12 cellular contexts compared by ENCODE assay signal in genomic region chr16:4486126-4486893, GRCh38. TPM values are rescaled to one million over a fixed set of nuclear protein-coding genes. Genes with fewer than 3 reads are reported as not detected.
DNase-seq lines count a peak whose midpoint lies in the region; ATAC-seq and TF ChIP-seq lines count a peak whose summit lies in the region.
"Had no signal": no experiment of that assay in that cellular context is flagged by ENCODE, and none has a peak within 500 bp of the region (broad histone marks: within the 10 kb centered on the region; RNA-seq: fewer than 3 reads in every experiment).

No MANE protein-coding gene starts in this region.

- intact Hi-C loops in dorsolateral prefrontal cortex (cut with DNase I), result no loop called here
- intact Hi-C loops in PC-3 (cut with micrococcal nuclease), result no loop called here

- no peaks in the 10 kb centered on the region for H4K20me1 ChIP-seq in PC-3 (ENCODE audit: low read length)

- no peak overlapping the region for H3K4me2 ChIP-seq in PC-3 (ENCODE audit: low read length)
- H3K4me2 ChIP-seq: A549 had no signal

- BruUV-seq in PC-3 (replicated peaks; lab: Mats Ljungman, UMichigan), result no TSS peak

- ATAC-seq in lung (ENCODE audit: insufficient read depth, low FRiP score), result no peak
- ATAC-seq in PC-3, result no peak
- ATAC-seq: A549 had no signal

- no peaks in the 10 kb centered on the region for H3K9me3 Mint-ChIP-seq in activated CD4-positive, alpha-beta T cell treated with anti-CD3 and anti-CD28 coated beads, Interleukin-2, amount 10 ng/mL, durations not matched to agents 7 days and 5 days

- TF ChIP-seq POLR2A in suprapubic skin (IDR thresholded peaks at IDR 0.05), result no peak

- no peaks in the 10 kb centered on the region for H3K9me2 ChIP-seq in PC-3 (replicated peaks; ENCODE audit: low read length)

- CTCF ChIA-PET in activated CD4-positive, alpha-beta T cell treated with anti-CD3 and anti-CD28 coated beads, Interleukin-2, amount 10 ng/mL, durations not matched to agents 7 days and 5 days (lab: Charles Lee), result interaction anchor here (0.5 to 4.8 kb wide), 7 partner anchors 9 to 582 kb away, joined by 3 to 42 read pairs (median 3); partner anchors contain the start of gene HMOX2
- CTCF ChIA-PET in PC-3 (lab: Charles Lee), result no interaction called here

- TF ChIP-seq EP300 in suprapubic skin (IDR thresholded peaks at IDR 0.05), result no peak

- H3K4me3 Mint-ChIP-seq in activated CD4-positive, alpha-beta T cell treated with anti-CD3 and anti-CD28 coated beads, Interleukin-2, amount 10 ng/mL, durations not matched to agents 7 days and 5 days, result no peak overlapping the region

- H3K4me3 ChIP-seq in dorsolateral prefrontal cortex (no peak overlapping the region), lung (no peak overlapping the region), suprapubic skin (no peak overlapping the region), PC-3 (ENCODE audit: low read length) (no peak overlapping the region)
- H3K4me3 ChIP-seq: A549 had no signal

- peak overlapping the region in 39 of 59 donors; percentile 2 to 70 (median 38) for H3K27ac ChIP-seq in dorsolateral prefrontal cortex
- peak overlapping the region; percentile 75 to 97 for H3K27ac ChIP-seq in lung (ENCODE audit: low read depth in 1 of 2, low read length in 1 of 2)
- H3K27ac ChIP-seq in suprapubic skin, result peak overlapping the region; percentile 89
- no peak overlapping the region for H3K27ac ChIP-seq in PC-3 (ENCODE audit: low read length)

- no peaks in the 10 kb centered on the region for H3K27me3 Mint-ChIP-seq in activated CD4-positive, alpha-beta T cell treated with anti-CD3 and anti-CD28 coated beads, Interleukin-2, amount 10 ng/mL, durations not matched to agents 7 days and 5 days

- H3K9me3 ChIP-seq in lung (ENCODE audit: control insufficient read depth in 2 of 2, insufficient read depth in 1 of 2, low read length in 1 of 2) (no peaks in the 10 kb centered on the region), suprapubic skin (no peaks in the 10 kb centered on the region), PC-3 (ENCODE audit: low read length) (no peaks in the 10 kb centered on the region)
- H3K9me3 ChIP-seq: A549 had no signal

- 91 to 96% methylated on average over 3 of the region's 3 CpGs for WGBS in lung, 2 donors
- 92% methylated on average over 3 of the region's 3 CpGs for WGBS in suprapubic skin

- peaks cover 3 to 27% of the 10 kb centered on the region in 2 donors for H3K4me1 ChIP-seq in lung (ENCODE audit: control insufficient read depth in 2 of 2, insufficient read depth in 2 of 2, low read length in 2 of 2)
- peaks cover 22% of the 10 kb centered on the region for H3K4me1 ChIP-seq in suprapubic skin
- peaks cover 18% of the 10 kb centered on the region for H3K4me1 ChIP-seq in PC-3 (ENCODE audit: insufficient read depth, low read length)

- peak overlapping the region; percentile 96 for H3K27ac Mint-ChIP-seq in activated CD4-positive, alpha-beta T cell treated with anti-CD3 and anti-CD28 coated beads, Interleukin-2, amount 10 ng/mL, durations not matched to agents 7 days and 5 days

- H3K27me3 ChIP-seq in dorsolateral prefrontal cortex (no peaks in the 10 kb centered on the region), lung (ENCODE audit: control insufficient read depth, insufficient read depth) (no peaks in the 10 kb centered on the region), suprapubic skin (no peaks in the 10 kb centered on the region), PC-3 (ENCODE audit: low read length) (no peaks in the 10 kb centered on the region)

- no peak overlapping the region for H2AFZ ChIP-seq in PC-3 (ENCODE audit: low read length)

- no peak for DNase-seq in activated CD4-positive, alpha-beta T cell treated with anti-CD3 and anti-CD28 coated beads, Interleukin-2, amount 10 ng/mL, durations not matched to agents 7 days and 5 days
- DNase-seq in activated CD4-positive, alpha-beta T cell treated with anti-CD3 and anti-CD28 coated beads, Interleukin-2, amount 50 U/mL, for 4 hours, result no peak
- no peak for DNase-seq in dorsolateral prefrontal cortex
- DNase-seq in lung (ENCODE audit: low spot score), result no peak
- no peak for DNase-seq in suprapubic skin (ENCODE audit: low spot score in 2 of 2)
- DNase-seq in PC-3, result no peak
- DNase-seq in DMS153 treated with DMSO at 0.1 percent for 48 hours (lab: John Stamatoyannopoulos, UW; ENCODE audit: unreplicated experiment), result no peak
- no peak for DNase-seq in NCI-H526 (lab: John Stamatoyannopoulos, UW)
- DNase-seq: activated T-cell treated with anti-CD3 and anti-CD28 coated beads, Interleukin-2, amount 50 U/mL, for 1 hour; NCI-H1417 treated with DMSO at 0.1 percent for 48 hours had no signal

- H3K36me3 ChIP-seq in lung (ENCODE audit: control insufficient read depth in 2 of 2, insufficient read depth in 2 of 2, low read length in 2 of 2), result peaks cover 3 to 9% of the 10 kb centered on the region in 2 donors
- H3K36me3 ChIP-seq in suprapubic skin, result peaks cover 28% of the 10 kb centered on the region
- H3K36me3 ChIP-seq in PC-3 (ENCODE audit: low read depth, low read length), result peaks cover 3% of the 10 kb centered on the region

- peaks cover 6% of the 10 kb centered on the region for H3F3A ChIP-seq in PC-3 (ENCODE audit: low read length, unreplicated experiment)

- peaks cover 76% of the 10 kb centered on the region for H3K4me1 Mint-ChIP-seq in activated CD4-positive, alpha-beta T cell treated with anti-CD3 and anti-CD28 coated beads, Interleukin-2, amount 10 ng/mL, durations not matched to agents 7 days and 5 days

- POLR2A ChIA-PET in activated CD4-positive, alpha-beta T cell treated with anti-CD3 and anti-CD28 coated beads, Interleukin-2, amount 10 ng/mL, durations not matched to agents 7 days and 5 days (lab: Charles Lee), result interaction anchor here (0.5 to 0.6 kb wide), 3 partner anchors 10 to 19 kb away, joined by 3 read pairs; partner anchors contain the start of gene HMOX2
- POLR2A ChIA-PET in PC-3 (lab: Charles Lee; ENCODE audit: unreplicated experiment), result no interaction called here

- TF ChIP-seq CTCF in dorsolateral prefrontal cortex (IDR thresholded peaks at IDR 0.05 in 54 of 56, conservative IDR thresholded peaks at IDR 0.05 in 2 of 56; ENCODE audit: low read depth in 1 of 56, partially characterized antibody in 56 of 56) (no peak), lung (IDR thresholded peaks at IDR 0.05; ENCODE audit: control extremely low read depth, extremely low read depth) (no peak), suprapubic skin (IDR thresholded peaks at IDR 0.05) (no peak), PC-3 (conservative IDR thresholded peaks at IDR 0.05; ENCODE audit: low read depth, low read length) (no peak)

- H3K36me3 Mint-ChIP-seq in activated CD4-positive, alpha-beta T cell treated with anti-CD3 and anti-CD28 coated beads, Interleukin-2, amount 10 ng/mL, durations not matched to agents 7 days and 5 days (ENCODE audit: low read depth), result peaks cover 69% of the 10 kb centered on the region

- peaks cover 51% of the 10 kb centered on the region for H3K79me2 ChIP-seq in PC-3 (ENCODE audit: low read length)

- H3K9ac ChIP-seq in PC-3 (ENCODE audit: low read length), result no peak overlapping the region

RNA-seq across cellular contexts. Expression of gene HMOX2, which starts 10.1 kb away (rescaled TPM):
- 100 to 1,000 TPM in 1 of 2 experiments, 10 to 100 TPM in 1; 86.3 to 107 TPM for total RNA-seq in activated CD4-positive, alpha-beta T cell treated with anti-CD3 and anti-CD28 coated beads, Interleukin-2, amount 10 ng/mL, durations not matched to agents 7 days and 5 days
- 100 to 1,000 TPM in 32 of 120 experiments, 10 to 100 TPM in 88; 41.9 to 120 (median 90.5) TPM for total RNA-seq in dorsolateral prefrontal cortex
- 10 to 100 TPM; 37.6 to 57.8 TPM for total RNA-seq in lung
- polyA plus RNA-seq in lung, result 10 to 100 TPM; 45.6 to 57.0 TPM
- 10 to 100 TPM; 43.6 to 64.3 (median 52.7) TPM for total RNA-seq in suprapubic skin
- total RNA-seq in PC-3 (2014; rRNA removed), result 86.9 and 88.1 TPM in 2 replicates

RNA-seq across cellular contexts. Expression of gene NMRAL1, which starts 11.9 kb away (rescaled TPM):
- total RNA-seq in activated CD4-positive, alpha-beta T cell treated with anti-CD3 and anti-CD28 coated beads, Interleukin-2, amount 10 ng/mL, durations not matched to agents 7 days and 5 days, result 10 to 100 TPM; 34.0 to 35.9 TPM
- 10 to 100 TPM; 28.4 to 78.4 (median 55.8) TPM for total RNA-seq in dorsolateral prefrontal cortex
- total RNA-seq in lung, result 10 to 100 TPM; 23.4 to 52.9 TPM
- polyA plus RNA-seq in lung, result 10 to 100 TPM; 40.7 to 57.4 TPM
- 10 to 100 TPM; 52.7 to 72.3 (median 61.6) TPM for total RNA-seq in suprapubic skin
- 92.6 and 119 TPM in 2 replicates for total RNA-seq in PC-3 (2014; rRNA removed)

RNA-seq across cellular contexts. Expression of gene CDIP1, which starts 52.3 kb away (rescaled TPM):
- total RNA-seq in activated CD4-positive, alpha-beta T cell treated with anti-CD3 and anti-CD28 coated beads, Interleukin-2, amount 10 ng/mL, durations not matched to agents 7 days and 5 days, result 10 to 100 TPM; 44.2 to 45.2 TPM
- total RNA-seq in dorsolateral prefrontal cortex (100 to 1,000 TPM; 100 to 237 (median 186) TPM), lung (10 to 100 TPM; 12.4 to 25.2 TPM), suprapubic skin (10 to 100 TPM; 14.7 to 30.0 (median 21.3) TPM), PC-3 (2014; rRNA removed) (7.1 and 8.7 TPM in 2 replicates)
- polyA plus RNA-seq in lung, result 10 to 100 TPM; 11.3 to 13.2 TPM
- total RNA-seq: HT-29 had no signal
